ENCODE assay signal across 9 cellular contexts in genomic region chr19:38695319-38695683, GRCh38. TPM values are rescaled to one million over a fixed set of nuclear protein-coding genes. Genes with fewer than 3 reads are reported as not detected.
DNase-seq lines count a peak whose midpoint lies in the region; ATAC-seq and TF ChIP-seq lines count a peak whose summit lies in the region.
"Had no signal": no experiment of that assay in that cellular context is flagged by ENCODE, and none has a peak within 500 bp of the region (broad histone marks: within the 10 kb centered on the region; RNA-seq: fewer than 3 reads in every experiment).

No MANE protein-coding gene starts in this region.

- H3K27me3 ChIP-seq in Karpas-422 (ENCODE audit: low read length) (no peaks in the 10 kb centered on the region), liver (ENCODE audit: control insufficient read depth in 4 of 4, insufficient read depth in 4 of 4, low read length in 3 of 4) (no peaks in the 10 kb centered on the region)

- TF ChIP-seq RAD21 in liver (IDR thresholded peaks at IDR 0.05) = peak in 1 of 2 donors; percentile 57

- peak overlapping the region; percentile 36 for H3K27ac ChIP-seq in Karpas-422 (ENCODE audit: low read length)
- peak overlapping the region; percentile 22 for H3K27ac ChIP-seq in angular gyrus (ENCODE audit: low read depth, low read length)
- peak overlapping the region; percentile 32 to 69 for H3K27ac ChIP-seq in liver (ENCODE audit: low read depth in 1 of 2, low read length in 2 of 2)
- H3K27ac ChIP-seq in substantia nigra (ENCODE audit: low read depth, low read length, poor library complexity, severe bottlenecking) = peak overlapping the region; percentile 4

- H3K9ac ChIP-seq in Karpas-422 (ENCODE audit: low read length) (0 out of 2 replicates have a peak overlapping the region, but pooled peaks have one; percentile 5), liver (ENCODE audit: low read depth in 1 of 2, low read length in 2 of 2) (no peak overlapping the region)

- ATAC-seq in HG03135 (IDR thresholded peaks at IDR 0.05; ENCODE audit: unreplicated experiment) (no peak), HG02870 (IDR thresholded peaks at IDR 0.05; ENCODE audit: unreplicated experiment) (no peak), HG02973 (IDR thresholded peaks at IDR 0.05; ENCODE audit: unreplicated experiment) (no peak)

- peaks cover 17% of the 10 kb centered on the region for H4K20me1 ChIP-seq in Karpas-422 (ENCODE audit: insufficient read depth, low read depth, low read length)

- H2AFZ ChIP-seq in Karpas-422 (ENCODE audit: low read length) = no peak overlapping the region

- no peaks in the 10 kb centered on the region for H3K9me3 ChIP-seq in Karpas-422 (ENCODE audit: low read length)
- no peaks in the 10 kb centered on the region for H3K9me3 ChIP-seq in liver (ENCODE audit: control insufficient read depth in 4 of 4, low read length in 3 of 4)

- DNase-seq in Karpas-422 (no peak), substantia nigra (lab: John Stamatoyannopoulos, UW) (no peak)
- no peak for DNase-seq in activated T-cell treated with anti-CD3 and anti-CD28 coated beads, Interleukin-2, amount 50 U/mL, for 48 hours
- DNase-seq: NCI-H1694 treated with DMSO at 0.1 percent for 48 hours had no signal

- H3K4me3 ChIP-seq in Karpas-422 (ENCODE audit: low read length) (no peak overlapping the region), liver (ENCODE audit: low read depth in 1 of 3, low read length in 3 of 3) (no peak overlapping the region)

- H3K36me3 ChIP-seq in Karpas-422 (ENCODE audit: insufficient read depth, low read length) (no peaks in the 10 kb centered on the region), liver (ENCODE audit: control insufficient read depth in 4 of 4, insufficient read depth in 3 of 4, low read depth in 1 of 4, low read length in 3 of 4) (no peaks in the 10 kb centered on the region)

- no peak for TF ChIP-seq CTCF in liver (IDR thresholded peaks at IDR 0.05; ENCODE audit: low read depth, low read length, missing input control)

- peaks cover 32% of the 10 kb centered on the region for H3K4me1 ChIP-seq in Karpas-422 (ENCODE audit: low read length)
- H3K4me1 ChIP-seq in liver (ENCODE audit: control insufficient read depth in 4 of 4, insufficient read depth in 4 of 4, low read length in 3 of 4) = peaks cover 16 to 79% (median 61%) of the 10 kb centered on the region in 4 donors

- peaks cover 88% of the 10 kb centered on the region for H3K79me2 ChIP-seq in Karpas-422 (ENCODE audit: low read length)

- no peaks in the 10 kb centered on the region for H3K9me2 ChIP-seq in Karpas-422 (replicated peaks; ENCODE audit: insufficient read depth, low read length)

- 26% methylated on average over 9 of the region's 9 CpGs for WGBS in liver

- peak overlapping the region; percentile 38 for H3K4me2 ChIP-seq in Karpas-422 (ENCODE audit: low read depth, low read length, poor library complexity, severe bottlenecking)

TF ChIP-seq in liver, 16 proteins besides CTCF, POLR2A, EP300 and RAD21:
- TF ChIP-seq HNF4G (IDR thresholded peaks at IDR 0.05) (peak; percentile 55), NR2F2 (IDR thresholded peaks at IDR 0.05) (no peak), ATF3 (IDR thresholded peaks at IDR 0.05) (no peak), HNF4A (conservative IDR thresholded peaks at IDR 0.05) (peak; percentile 79 to 81), YY1 (IDR thresholded peaks at IDR 0.05) (no peak), EGR1 (IDR thresholded peaks at IDR 0.05; ENCODE audit: low read depth in 2 of 2) (no peak), FOXA2 (IDR thresholded peaks at IDR 0.05) (no peak), TAF1 (conservative IDR thresholded peaks at IDR 0.05) (no peak), GABPA (IDR thresholded peaks at IDR 0.05 in 1 of 2, conservative IDR thresholded peaks at IDR 0.05 in 1 of 2) (peak in 1 of 2 donors; percentile 25), JUND (IDR thresholded peaks at IDR 0.05) (no peak), SP1 (IDR thresholded peaks at IDR 0.05) (peak; percentile 68), RXRA (IDR thresholded peaks at IDR 0.05) (peak; percentile 45 to 70), REST (IDR thresholded peaks at IDR 0.05) (no peak), FOXA1 (IDR thresholded peaks at IDR 0.05) (no peak), ZBTB33 (IDR thresholded peaks at IDR 0.05) (no peak)
- TF ChIP-seq, protein P1, sequence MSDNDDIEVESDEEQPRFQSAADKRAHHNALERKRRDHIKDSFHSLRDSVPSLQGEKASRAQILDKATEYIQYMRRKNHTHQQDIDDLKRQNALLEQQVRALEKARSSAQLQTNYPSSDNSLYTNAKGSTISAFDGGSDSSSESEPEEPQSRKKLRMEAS (IDR thresholded peaks at IDR 0.05) = peak; percentile 70

RNA-seq across cellular contexts. Expression of gene ACTN4, which starts 47.9 kb away (rescaled TPM):
- total RNA-seq in Karpas-422 (2014; rRNA removed; shearing (Covaris generic); ENCODE audit: low replicate concordance) = 54.6 and 106 TPM in 2 replicates
- 100 to 1,000 TPM in 1 of 2 donors, 10 to 100 TPM in 1; 93.9 to 164 TPM for total RNA-seq in liver
- 100 to 1,000 TPM in 1 of 2 donors, 10 to 100 TPM in 1; 35.4 to 104 TPM for polyA plus RNA-seq in liver

RNA-seq across cellular contexts. Expression of gene CAPN12, which starts 49.0 kb away (rescaled TPM):
- total RNA-seq in Karpas-422 (2014; rRNA removed; shearing (Covaris generic); ENCODE audit: low replicate concordance) = 0.40 TPM in 1 of 2 replicates, not detected in the other
- total RNA-seq in liver = 10 to 100 TPM in 1 of 2 donors, 1 to 10 TPM in 1; 5.3 to 28.7 TPM
- polyA plus RNA-seq in liver = 10 to 100 TPM in 1 of 2 donors, 1 to 10 TPM in 1; 3.8 to 12.3 TPM
